Comparison of ENCODE assay signal across 1 cellular context in the genomic region with DNA sequence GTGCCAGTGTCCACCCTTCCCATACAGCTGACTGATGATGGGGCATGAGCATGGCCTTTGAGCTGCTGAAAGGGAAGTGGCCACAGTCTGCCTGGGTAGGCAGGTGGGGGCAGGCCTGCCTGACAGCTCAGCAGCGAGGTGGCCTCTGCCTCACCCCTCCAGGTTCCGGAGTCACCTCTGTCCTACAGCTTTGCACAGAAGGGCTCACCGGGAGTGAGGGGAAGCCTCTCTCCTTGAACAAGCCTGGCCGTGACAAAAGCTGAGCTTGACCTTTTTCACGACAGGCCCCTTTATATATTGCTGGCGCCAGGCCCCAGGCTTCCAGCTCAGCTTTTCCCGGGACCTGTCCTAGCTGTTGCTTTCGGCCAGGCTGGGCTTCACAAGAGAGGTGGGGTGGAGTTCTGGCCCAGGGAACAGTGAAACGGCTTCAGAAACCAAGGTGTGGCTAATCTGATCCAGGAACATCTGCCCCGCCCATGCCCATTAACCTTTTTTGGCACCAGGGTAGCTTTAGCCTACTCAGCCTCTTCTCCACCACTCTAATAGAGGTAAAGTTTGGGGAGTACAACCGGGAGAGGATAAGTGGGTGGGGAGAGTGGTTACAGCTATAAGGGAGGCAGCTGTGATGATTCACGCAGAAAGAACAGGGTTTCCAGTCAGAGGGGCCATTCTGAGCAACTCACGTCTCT.
TF ChIP-seq lines count a peak whose summit lies in the region.

No MANE protein-coding gene starts in this region.

TF ChIP-seq in IMR-90, 13 proteins besides CTCF, POLR2A, EP300 and RAD21 (continued from another document):
- TF ChIP-seq, protein P1, sequence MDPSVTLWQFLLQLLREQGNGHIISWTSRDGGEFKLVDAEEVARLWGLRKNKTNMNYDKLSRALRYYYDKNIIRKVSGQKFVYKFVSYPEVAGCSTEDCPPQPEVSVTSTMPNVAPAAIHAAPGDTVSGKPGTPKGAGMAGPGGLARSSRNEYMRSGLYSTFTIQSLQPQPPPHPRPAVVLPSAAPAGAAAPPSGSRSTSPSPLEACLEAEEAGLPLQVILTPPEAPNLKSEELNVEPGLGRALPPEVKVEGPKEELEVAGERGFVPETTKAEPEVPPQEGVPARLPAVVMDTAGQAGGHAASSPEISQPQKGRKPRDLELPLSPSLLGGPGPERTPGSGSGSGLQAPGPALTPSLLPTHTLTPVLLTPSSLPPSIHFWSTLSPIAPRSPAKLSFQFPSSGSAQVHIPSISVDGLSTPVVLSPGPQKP (IDR thresholded peaks at IDR 0.05; ENCODE audit: borderline replicate concordance, low read depth, low read length): no peak
- no peak for TF ChIP-seq CEBPB (IDR thresholded peaks at IDR 0.05; ENCODE audit: low read depth, low read length)
- TF ChIP-seq FOS (IDR thresholded peaks at IDR 0.05; ENCODE audit: low read depth, low read length): no peak
